ENCODE assay signal across 17 cellular contexts in genomic region chr2:170742896-170743529, GRCh38. TPM values are rescaled to one million over a fixed set of nuclear protein-coding genes. Genes with fewer than 3 reads are reported as not detected.
DNase-seq lines count a peak whose midpoint lies in the region; ATAC-seq and TF ChIP-seq lines count a peak whose summit lies in the region.
"Had no signal": no experiment of that assay in that cellular context is flagged by ENCODE, and none has a peak within 500 bp of the region (broad histone marks: within the 10 kb centered on the region; RNA-seq: fewer than 3 reads in every experiment).

No MANE protein-coding gene starts in this region.

- no peaks in the 10 kb centered on the region for H3K36me3 Mint-ChIP-seq in nephron progenitor cell (ENCODE audit: low read depth)

- no peaks in the 10 kb centered on the region for H3K36me3 ChIP-seq in lower lobe of right lung
- H3K36me3 ChIP-seq: SJCRH30 had no signal

- WGBS in right cardiac atrium, result 64% methylated on average over 6 of the region's 6 CpGs

- H3K27me3 Mint-ChIP-seq in nephron progenitor cell (ENCODE audit: low read depth, poor library complexity), result no peaks in the 10 kb centered on the region

- POLR2A ChIA-PET in RWPE1 (lab: Yijun Ruan, JAX; ENCODE audit: low non-redundant PET), result no interaction called here

- ATAC-seq in lower lobe of right lung (no peak), HG03457 (IDR thresholded peaks at IDR 0.05; ENCODE audit: unreplicated experiment) (no peak), right cardiac atrium (no peak)

- no peaks in the 10 kb centered on the region for H3K9me3 Mint-ChIP-seq in nephron progenitor cell
- H3K9me3 Mint-ChIP-seq: CD8-positive, alpha-beta memory T cell had no signal

- no peak overlapping the region for H3K27ac Mint-ChIP-seq in nephron progenitor cell
- H3K27ac Mint-ChIP-seq: CD8-positive, alpha-beta memory T cell had no signal

- intact Hi-C loops in lower lobe of right lung (cut with DNase I) (no loop called here), right cardiac atrium (cut with DNase I) (no loop called here)

- peak overlapping the region; percentile 86 for H3K27ac ChIP-seq in RWPE1
- H3K27ac ChIP-seq in lower lobe of right lung, result no peak overlapping the region
- H3K27ac ChIP-seq in right cardiac atrium (ENCODE audit: low read length), result no peak overlapping the region
- H3K27ac ChIP-seq: SJCRH30 had no signal

- H3K4me1 ChIP-seq in lower lobe of right lung, result no peaks in the 10 kb centered on the region
- no peaks in the 10 kb centered on the region for H3K4me1 ChIP-seq in right cardiac atrium (ENCODE audit: control insufficient read depth, insufficient read depth, low read length)

- H3K9me3 ChIP-seq in lower lobe of right lung, result no peaks in the 10 kb centered on the region
- no peaks in the 10 kb centered on the region for H3K9me3 ChIP-seq in right cardiac atrium (ENCODE audit: control insufficient read depth, low read length)
- H3K9me3 ChIP-seq: SJCRH30 had no signal

- H3K4me3 Mint-ChIP-seq in nephron progenitor cell, result no peak overlapping the region
- H3K4me3 Mint-ChIP-seq: CD8-positive, alpha-beta memory T cell had no signal

- peaks cover 6% of the 10 kb centered on the region for H3K27me3 ChIP-seq in lower lobe of right lung (ENCODE audit: low read depth)
- no peaks in the 10 kb centered on the region for H3K27me3 ChIP-seq in right cardiac atrium (ENCODE audit: control insufficient read depth, insufficient read depth)
- H3K27me3 ChIP-seq: SJCRH30 had no signal

- TF ChIP-seq CTCF in RWPE1 (conservative IDR thresholded peaks at IDR 0.05; ENCODE audit: low read depth) (no peak), fibroblast of mammary gland (conservative IDR thresholded peaks at IDR 0.05; ENCODE audit: control insufficient read depth, insufficient read depth, low read depth, low read length) (no peak), lower lobe of right lung (IDR thresholded peaks at IDR 0.05) (no peak), nephron progenitor cell (IDR thresholded peaks at IDR 0.05) (no peak), GM20000 (IDR thresholded peaks at IDR 0.05; ENCODE audit: extremely low read depth, missing control alignments) (no peak)

- peaks cover 16% of the 10 kb centered on the region for H3K4me1 Mint-ChIP-seq in nephron progenitor cell
- H3K4me1 Mint-ChIP-seq: CD8-positive, alpha-beta memory T cell had no signal

- CTCF ChIA-PET in RWPE1 (lab: Yijun Ruan, JAX), result interaction anchor here (0.7 kb wide), 1 partner anchor 9 kb away, joined by 3 read pairs; no protein-coding TSS in a partner anchor

- DNase-seq in RWPE1 (ENCODE audit: low spot score), result no peak
- DNase-seq in fibroblast of mammary gland (ENCODE audit: low read depth), result peak; percentile 8
- no peak for DNase-seq in lower lobe of right lung
- no peak for DNase-seq in nephron progenitor cell
- DNase-seq in GM20000 (ENCODE audit: low spot score), result no peak
- no peak for DNase-seq in right cardiac atrium
- DNase-seq: C1 segment of cervical spinal cord; CD8-positive, alpha-beta memory T cell; NCI-H1105 treated with DMSO at 0.1 percent for 48 hours; NCI-H1694; NCI-H2081 treated with DMSO at 0.1 percent for 48 hours; NCI-H510A treated with DMSO at 0.1 percent for 48 hours; NCI-H774; RPMI8226; SJCRH30 had no signal

- H3K4me3 ChIP-seq in fibroblast of mammary gland (ENCODE audit: control insufficient read depth, low read depth, low read length), result no peak overlapping the region
- peak overlapping the region; percentile 34 for H3K4me3 ChIP-seq in lower lobe of right lung
- no peak overlapping the region for H3K4me3 ChIP-seq in right cardiac atrium (ENCODE audit: low read length)
- H3K4me3 ChIP-seq: SJCRH30 had no signal

RNA-seq across cellular contexts. Expression of gene ERICH2, which starts 27.2 kb away (rescaled TPM):
- total RNA-seq in lower lobe of right lung (8.5 TPM), right cardiac atrium (1 to 10 TPM in 3 of 4 donors, not detected in 1; 1.7 to 5.2 (median 2.9) TPM)
- 4.1 TPM for polyA plus RNA-seq in right cardiac atrium
- total RNA-seq: CD8-positive, alpha-beta memory T cell had no signal
- polyA plus RNA-seq: CD8-positive, alpha-beta memory T cell had no signal

RNA-seq across cellular contexts. Expression of gene SP5, which starts 27.9 kb away (rescaled TPM):
- 1.9 TPM for total RNA-seq in lower lobe of right lung
- total RNA-seq in right cardiac atrium, result under 1 TPM in 1 of 4 donors, not detected in 3; 0.94 TPM
- not detected for polyA plus RNA-seq in right cardiac atrium
- total RNA-seq: CD8-positive, alpha-beta memory T cell; H1; SJCRH30 had no signal
- polyA plus RNA-seq: CD8-positive, alpha-beta memory T cell had no signal
